Comparison of ENCODE assay signal across 10 cellular contexts in genomic region chr9:33445389-33445881, GRCh38. TPM values are rescaled to one million over a fixed set of nuclear protein-coding genes. Genes with fewer than 3 reads are reported as not detected.
DNase-seq lines count a peak whose midpoint lies in the region; ATAC-seq, FAIRE-seq and TF ChIP-seq lines count a peak whose summit lies in the region.
"Had no signal": no experiment of that assay in that cellular context is flagged by ENCODE, and none has a peak within 500 bp of the region (broad histone marks: within the 10 kb centered on the region; RNA-seq: fewer than 3 reads in every experiment).

No MANE protein-coding gene starts in this region.

- peaks cover 26 to 45% of the 10 kb centered on the region in 2 experiments for H3K4me1 Mint-ChIP-seq in H9

- no peak overlapping the region for H3K4ac ChIP-seq in H9 (ENCODE audit: low read depth, low read length)

- DNase-seq in breast epithelium (ENCODE audit: low spot score in 2 of 2) (peak; percentile 30 to 75), urothelium cell line (ENCODE audit: low spot score) (no peak), H9 (no peak)
- DNase-seq: hypothalamus, NCI-H146 had no signal

- no peak overlapping the region for H2AK5ac ChIP-seq in H9 (ENCODE audit: insufficient read length, low read length)

- H2BK120ac ChIP-seq in H9 (ENCODE audit: low read depth, low read length, poor library complexity, severe bottlenecking): no peak overlapping the region

- H3K27ac ChIP-seq in 22Rv1 (peak overlapping the region; percentile 82), KOPT-K1 (ENCODE audit: low read depth, low read length, poor library complexity, severe bottlenecking) (peak overlapping the region; percentile 84), breast epithelium (peak overlapping the region; percentile 71 to 78), H9 (ENCODE audit: insufficient read length, low read depth, low read length) (no peak overlapping the region)

- H3K4me1 ChIP-seq in breast epithelium: peaks cover 5 to 13% of the 10 kb centered on the region in 2 donors
- H3K4me1 ChIP-seq in mucosa of stomach (ENCODE audit: control insufficient read depth, insufficient read depth, low read length): peaks cover 45% of the 10 kb centered on the region
- H3K4me1 ChIP-seq in H9 (ENCODE audit: insufficient read depth, low read length): peaks cover 4% of the 10 kb centered on the region; the same call in 1 of the 2 replicates

- H2BK5ac ChIP-seq in H9 (ENCODE audit: insufficient read length, low read length): no peak overlapping the region

- H3K79me2 ChIP-seq in H9 (ENCODE audit: insufficient read depth, low read length): no peaks in the 10 kb centered on the region

- H3K56ac ChIP-seq in H9 (ENCODE audit: insufficient read length, low read depth, low read length): no peak overlapping the region

- H3K4me2 ChIP-seq in H9 (ENCODE audit: insufficient read depth, insufficient read length, low read length): no peak overlapping the region

- H3K27me3 Mint-ChIP-seq in H9 (ENCODE audit: low read depth): peaks cover 52% of the 10 kb centered on the region

- no peak for ATAC-seq in HG02852 (IDR thresholded peaks at IDR 0.05; ENCODE audit: unreplicated experiment)
- ATAC-seq in GM19463 (IDR thresholded peaks at IDR 0.05; ENCODE audit: unreplicated experiment): no peak

- H3K36me3 ChIP-seq in KOPT-K1 (ENCODE audit: insufficient read depth, low read length) (peaks cover 35% of the 10 kb centered on the region), breast epithelium (no peaks in the 10 kb centered on the region), mucosa of stomach (ENCODE audit: control insufficient read depth, insufficient read depth, low read length) (no peaks in the 10 kb centered on the region)

- H2BK12ac ChIP-seq in H9 (ENCODE audit: insufficient read length, low read depth, low read length): no peak overlapping the region

- H3K23ac ChIP-seq in H9 (ENCODE audit: insufficient read length, low read depth, low read length): no peak overlapping the region

- no peaks in the 10 kb centered on the region for H3K27me3 ChIP-seq in breast epithelium
- no peaks in the 10 kb centered on the region for H3K27me3 ChIP-seq in mucosa of stomach (ENCODE audit: control insufficient read depth, insufficient read depth, low read length)
- H3K27me3 ChIP-seq in H9 (ENCODE audit: insufficient read depth, low read length): peaks cover 4% of the 10 kb centered on the region; the same call in 1 of the 2 replicates

- H3T11ph ChIP-seq in H9 (ENCODE audit: low read length): no peak overlapping the region

- H3K9me3 ChIP-seq in KOPT-K1 (ENCODE audit: insufficient read depth, low read length, poor library complexity, severe bottlenecking) (no peaks in the 10 kb centered on the region), breast epithelium (no peaks in the 10 kb centered on the region), mucosa of stomach (ENCODE audit: control insufficient read depth, low read length) (no peaks in the 10 kb centered on the region), H9 (ENCODE audit: control insufficient read depth, low read depth, low read length) (no peaks in the 10 kb centered on the region)

- no peak overlapping the region for H4K8ac ChIP-seq in H9 (replicated peaks; ENCODE audit: insufficient read length, low read depth, low read length)

- intact Hi-C loops in breast epithelium (cut with DNase I; ENCODE audit: low total_unique reads): no loop called here

- no peak overlapping the region for H3K18ac ChIP-seq in H9 (ENCODE audit: insufficient read length, low read depth, low read length)

- no peak overlapping the region for H2BK15ac ChIP-seq in H9 (ENCODE audit: low read depth, low read length)

- TF ChIP-seq CTCF in 22Rv1 (IDR thresholded peaks at IDR 0.05) (no peak), breast epithelium (IDR thresholded peaks at IDR 0.05) (no peak), H9 (conservative IDR thresholded peaks at IDR 0.05) (no peak)

- TF ChIP-seq POLR2A in breast epithelium (IDR thresholded peaks at IDR 0.05): no peak

- H2BK20ac ChIP-seq in H9 (ENCODE audit: low read depth, low read length, poor library complexity, severe bottlenecking): no peak overlapping the region

- H4K91ac ChIP-seq in H9 (ENCODE audit: insufficient read length, low read depth, low read length): no peak overlapping the region

- H3K79me1 ChIP-seq in H9 (ENCODE audit: insufficient read depth, low read depth, low read length, poor library complexity, severe bottlenecking): no peaks in the 10 kb centered on the region

- H3K4me3 ChIP-seq in breast epithelium (peak overlapping the region in 2 of 3 donors; percentile 29 to 56), mucosa of stomach (ENCODE audit: low read length) (no peak overlapping the region)

- H4K20me1 ChIP-seq in H9 (ENCODE audit: control insufficient read depth, insufficient read depth, insufficient read length): no peaks in the 10 kb centered on the region

- no peak overlapping the region for H4K5ac ChIP-seq in H9 (ENCODE audit: insufficient read length, low read depth, low read length)

- WGBS in H9 (ENCODE audit: extremely low coverage, insufficient read length, low lambda C conversion rate): no CpG with 5 or more reads among the region's 8 CpGs

- no peaks in the 10 kb centered on the region for H3K9me3 Mint-ChIP-seq in H9

- no peak for FAIRE-seq in urothelium cell line (lab: Jason Lieb, UNC)

- no peak overlapping the region for H3K27ac Mint-ChIP-seq in H9

- H3K23me2 ChIP-seq in H9 (ENCODE audit: insufficient read length, low read depth, low read length, poor library complexity, severe bottlenecking): peaks cover 6% of the 10 kb centered on the region

- H3K36me3 Mint-ChIP-seq in H9 (ENCODE audit: insufficient read depth in 1 of 3, low read depth in 3 of 3): no peaks in the 10 kb centered on the region

- H2AFZ ChIP-seq in H9 (ENCODE audit: low read length): no peak overlapping the region

- peak overlapping the region; percentile 32 for H3K9ac ChIP-seq in mucosa of stomach (ENCODE audit: low read length)
- H3K9ac ChIP-seq in H9 (ENCODE audit: extremely low read depth, insufficient read length, low read length): no peak overlapping the region

- H3K14ac ChIP-seq in H9 (ENCODE audit: insufficient read depth, low read length): no peak overlapping the region

- H3K4me3 Mint-ChIP-seq in H9: no peak overlapping the region; a peak in 1 of 5 replicates

RNA-seq across cellular contexts. Expression of gene AQP3, which starts 2.0 kb away (rescaled TPM):
- total RNA-seq in breast epithelium (10 to 100 TPM; 19.0 to 47.9 (median 45.1) TPM), H9 (2021) (1.6 TPM in 2 replicates)

RNA-seq across cellular contexts. Expression of gene NOL6, which starts 28.3 kb away (rescaled TPM):
- total RNA-seq in breast epithelium (10 to 100 TPM; 14.2 to 23.9 (median 22.3) TPM), H9 (2021) (64.4 and 66.3 TPM in 2 replicates)

RNA-seq across cellular contexts. Expression of gene AQP7, which starts 43.1 kb away (rescaled TPM):
- total RNA-seq in breast epithelium (100 to 1,000 TPM in 1 of 3 donors, 10 to 100 TPM in 2; 29.3 to 193 (median 38.3) TPM), H9 (2021) (not detected in 2 replicates)

Comparison
In these comparisons a context has a peak if more than half of its experiments do, and no peak if none do; other contexts are left out.
1. DNase-seq: peak in breast epithelium (2 of 2); none in urothelium cell line (single experiment) and H9 (single experiment).
2. RNA of gene AQP7, which starts 43.1 kb away (total RNA-seq): 29.3 to 193 TPM in breast epithelium; not detected in H9; every median in the first group is over 10 times any median in the second.